ENCODE assay signal across 8 cellular contexts in the genomic region with DNA sequence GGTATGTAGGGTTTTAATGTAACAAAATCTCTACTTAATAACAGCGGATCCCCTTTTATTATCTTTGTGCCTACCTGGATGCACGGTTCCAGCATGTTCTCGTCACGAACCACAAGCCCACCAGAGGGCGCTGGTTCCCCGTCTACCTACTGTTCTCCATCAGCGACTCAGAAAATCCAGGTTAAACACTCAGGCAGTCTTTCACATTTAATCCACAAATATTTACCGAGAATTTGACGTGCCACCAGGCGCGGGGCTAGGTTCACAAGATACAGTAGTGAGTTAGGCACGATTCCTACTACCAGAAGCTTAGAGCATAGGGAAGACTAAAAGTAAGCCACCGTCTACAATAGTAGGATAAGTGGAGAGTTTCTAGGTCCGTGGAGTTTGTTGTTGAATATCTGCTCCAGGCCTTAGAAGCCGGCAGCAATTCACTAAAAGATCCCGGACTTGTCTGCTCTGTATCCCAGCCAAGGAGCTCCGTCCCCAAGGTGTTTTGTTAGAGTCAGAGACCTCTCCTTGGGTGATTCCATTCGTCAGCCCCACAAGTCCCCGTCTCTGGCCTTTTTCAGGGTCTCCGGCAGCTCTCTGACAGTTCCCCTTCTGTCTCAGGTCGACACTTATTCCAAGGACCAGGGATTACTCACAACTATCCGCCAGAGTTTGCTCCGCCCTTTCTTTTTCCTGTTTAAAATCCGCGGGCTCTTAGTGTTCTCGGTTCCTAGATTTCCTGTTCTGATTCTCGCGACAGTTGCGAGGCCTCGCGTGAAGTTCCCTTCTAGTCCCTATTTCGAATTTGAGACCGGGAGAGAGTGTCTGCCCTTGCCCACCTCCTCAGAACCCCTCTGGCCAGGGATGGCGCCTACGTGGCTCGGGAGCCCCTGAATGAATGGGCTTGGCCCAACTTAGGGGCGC. TPM values are rescaled to one million over a fixed set of nuclear protein-coding genes. Genes with fewer than 3 reads are reported as not detected.
A peak's percentile ranks its signal among the peaks of the same experiment; 100 is the strongest.
DNase-seq lines count a peak whose midpoint lies in the region; ATAC-seq and TF ChIP-seq lines count a peak whose summit lies in the region.

No MANE protein-coding gene starts in this region.

- peak; percentile 66 to 88 (median 76) for TF ChIP-seq CTCF in gastroesophageal sphincter (IDR thresholded peaks at IDR 0.05)

- H3K27me3 ChIP-seq in HAP-1 (ENCODE audit: low read depth) (no peaks in the 10 kb centered on the region), MG63 (no peaks in the 10 kb centered on the region), gastroesophageal sphincter (peaks cover 34% of the 10 kb centered on the region)

- peak; percentile 85 for ATAC-seq in gastroesophageal sphincter

- peak overlapping the region; percentile 88 for H3K4me3 ChIP-seq in HAP-1
- peak overlapping the region; percentile 82 for H3K4me3 ChIP-seq in MG63
- H3K4me3 ChIP-seq in gastroesophageal sphincter: peak overlapping the region; percentile 64 to 84

- H3K9me3 ChIP-seq in HAP-1 (no peaks in the 10 kb centered on the region), MG63 (no peaks in the 10 kb centered on the region), gastroesophageal sphincter (no peaks in the 10 kb centered on the region)

- 0 to 1% methylated on average over 20 to 32 of the region's 37 CpGs for WGBS in gastroesophageal sphincter (ENCODE audit: low coverage in 1 of 2), 2 donors

- no peak for TF ChIP-seq POLR2A in gastroesophageal sphincter (IDR thresholded peaks at IDR 0.05)

- H3K4me1 ChIP-seq in HAP-1 (peaks cover 36% of the 10 kb centered on the region), gastroesophageal sphincter (peaks cover 0 to 46% (median 23%) of the 10 kb centered on the region in 3 donors)

- peak overlapping the region; percentile 85 to 95 (median 92) for H3K27ac ChIP-seq in gastroesophageal sphincter

- in situ Hi-C loops in G401 (cut with HindIII; ENCODE audit: low sequenced_read_pairs) (no loop called here), HAP-1 (cut with MboI; ENCODE audit: low sequenced_read_pairs) (no loop called here)

- DNase-seq in G401 (ENCODE audit: low spot score) (peak; percentile 93), HAP-1 (ENCODE audit: low spot score in 2 of 2) (peak; percentile 92 to 95), MG63 (peak; percentile 89), SHP77 treated with DMSO at 0.1 percent for 48 hours (lab: John Stamatoyannopoulos, UW) (peak; percentile 87), nucleus accumbens (lab: John Stamatoyannopoulos, UW) (peak in 53 of 56 donors; percentile 16 to 93 (median 83)), superior temporal gyrus (ENCODE audit: extremely low spot score) (peak; percentile 93)
- DNase-seq in activated naive CD4-positive, alpha-beta T cell (lab: John Stamatoyannopoulos, UW): peak; percentile 78 to 89 (median 86)

- no peak for TF ChIP-seq EP300 in gastroesophageal sphincter (IDR thresholded peaks at IDR 0.05)

- H3K36me3 ChIP-seq in HAP-1 (replicated peaks) (peaks cover 3% of the 10 kb centered on the region; the same call in 1 of the 2 replicates), MG63 (peaks cover 25% of the 10 kb centered on the region), gastroesophageal sphincter (no peaks in the 10 kb centered on the region)

RNA-seq across cellular contexts. Expression of a gene that starts 1.5 kb away (rescaled TPM):
- total RNA-seq in G401 (2014; rRNA removed; shearing (Covaris generic)): 105 and 145 TPM in 2 replicates
- total RNA-seq in MG63 (2014; rRNA removed; shearing (Covaris generic); ENCODE audit: low replicate concordance): 27.7 and 54.4 TPM in 2 replicates
- 10 to 100 TPM in 1 of 4 donors, 1 to 10 TPM in 2, under 1 TPM in 1; 0.45 to 12.5 (median 2.2) TPM for total RNA-seq in gastroesophageal sphincter

RNA-seq across cellular contexts. Expression of a gene that starts 29.3 kb away (rescaled TPM):
- total RNA-seq in G401 (2014; rRNA removed; shearing (Covaris generic)): 58.9 and 65.7 TPM in 2 replicates
- total RNA-seq in MG63 (2014; rRNA removed; shearing (Covaris generic); ENCODE audit: low replicate concordance): 27.4 and 38.5 TPM in 2 replicates
- 10 to 100 TPM; 47.5 to 84.2 (median 66.0) TPM for total RNA-seq in gastroesophageal sphincter

RNA-seq across cellular contexts. Expression of a gene that starts 29.4 kb away (rescaled TPM):
- total RNA-seq in G401 (2014; rRNA removed; shearing (Covaris generic)): 2.4 and 4.5 TPM in 2 replicates
- total RNA-seq in MG63 (2014; rRNA removed; shearing (Covaris generic); ENCODE audit: low replicate concordance): 1.4 and 2.5 TPM in 2 replicates
- total RNA-seq in gastroesophageal sphincter: under 1 TPM in 3 of 4 donors, not detected in 1; 0.31 to 0.54 (median 0.39) TPM

Comparison
In these comparisons a context has a peak if more than half of its experiments do, and no peak if none do; other contexts are left out.
1. Peak in every context shown above with its lines: DNase-seq, ATAC-seq, H3K4me3 ChIP-seq and H3K27ac ChIP-seq.